12 cellular contexts compared by ENCODE assay signal in the genomic region with DNA sequence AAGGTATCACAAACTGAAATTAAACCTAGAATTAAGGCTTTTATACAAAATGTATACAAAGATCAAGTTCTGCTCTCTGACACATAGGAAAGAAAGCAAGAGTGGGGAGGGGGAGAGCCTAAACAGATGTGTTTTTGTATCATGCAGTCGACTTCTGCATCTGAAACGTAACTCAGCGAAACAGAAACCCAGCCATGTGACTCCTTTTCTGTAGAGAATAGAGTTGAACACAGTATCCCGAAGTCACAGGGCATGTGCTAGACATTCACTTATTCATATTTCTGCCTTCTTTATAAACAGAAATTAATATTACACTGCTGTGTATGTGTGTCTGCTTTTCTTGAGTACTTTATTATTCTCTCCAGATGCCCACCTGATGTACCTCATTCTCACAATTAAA.
A peak's percentile ranks its signal among the peaks of the same experiment; 100 is the strongest.
DNase-seq lines count a peak whose midpoint lies in the region; ATAC-seq lines count a peak whose summit lies in the region.
"Had no signal": no experiment of that assay in that cellular context is flagged by ENCODE, and none has a peak within 500 bp of the region (broad histone marks: within the 10 kb centered on the region; RNA-seq: fewer than 3 reads in every experiment).

No MANE protein-coding gene starts in this region.

- H3K9me3 Mint-ChIP-seq in activated naive CD8-positive, alpha-beta T cell treated with anti-CD3 and anti-CD28 coated beads for 36 hours, result no peaks in the 10 kb centered on the region
- H3K9me3 Mint-ChIP-seq: activated T-helper 1 cell treated with anti-CD3 and anti-CD28 coated beads, Interleukin-12 subunit alpha, Interleukin-12 subunit beta, Interleukin-2, Interleukin-4 antibody, amounts not matched to agents 30 ng/mL and 10 ng/mL and 1 ng/mL, durations not matched to agents 14 hours and 24 hours and 36 hours; T-helper 1 cell treated with Interleukin-12 subunit alpha and Interleukin-12 subunit beta and Interleukin-4 antibody, amounts not matched to agents 30 μg/mL and 1 μg/mL, for 36 hours had no signal

- H3K27me3 ChIP-seq in rectal smooth muscle tissue (ENCODE audit: control insufficient read depth, insufficient read depth, low read length), result no peaks in the 10 kb centered on the region

- H3K4me3 Mint-ChIP-seq in activated naive CD8-positive, alpha-beta T cell treated with anti-CD3 and anti-CD28 coated beads for 36 hours, result no peak overlapping the region
- H3K4me3 Mint-ChIP-seq: activated T-helper 1 cell treated with anti-CD3 and anti-CD28 coated beads, Interleukin-12 subunit alpha, Interleukin-12 subunit beta, Interleukin-2, Interleukin-4 antibody, amounts not matched to agents 30 ng/mL and 10 ng/mL and 1 ng/mL, durations not matched to agents 14 hours and 24 hours and 36 hours; T-helper 1 cell treated with Interleukin-12 subunit alpha and Interleukin-12 subunit beta and Interleukin-4 antibody, amounts not matched to agents 30 μg/mL and 1 μg/mL, for 36 hours had no signal

- no peak overlapping the region for H3K4me3 ChIP-seq in rectal smooth muscle tissue (ENCODE audit: low read length)

- H3K4me1 Mint-ChIP-seq in activated naive CD8-positive, alpha-beta T cell treated with anti-CD3 and anti-CD28 coated beads for 36 hours, result no peaks in the 10 kb centered on the region

- DNase-seq in amniotic epithelial cell (ENCODE audit: low read depth), result peak; percentile 26
- DNase-seq in activated naive CD8-positive, alpha-beta T cell treated with anti-CD3 and anti-CD28 coated beads for 36 hours, result no peak
- no peak for DNase-seq in activated naive CD4-positive, alpha-beta T cell (lab: John Stamatoyannopoulos, UW)
- no peak for DNase-seq in C1 segment of cervical spinal cord (lab: John Stamatoyannopoulos, UW)
- DNase-seq: stimulated activated CD4-positive, alpha-beta T cell treated with anti-CD3 and anti-CD28 coated beads, Interleukin-1b, Interleukin-23, amount 100 ng/mL, for 48 hours had no signal

- no peak overlapping the region for H3K9ac ChIP-seq in rectal smooth muscle tissue (ENCODE audit: low read length)

- H3K27ac Mint-ChIP-seq in activated naive CD8-positive, alpha-beta T cell treated with anti-CD3 and anti-CD28 coated beads for 36 hours, result no peak overlapping the region
- H3K27ac Mint-ChIP-seq: activated T-helper 1 cell treated with anti-CD3 and anti-CD28 coated beads, Interleukin-12 subunit alpha, Interleukin-12 subunit beta, Interleukin-2, Interleukin-4 antibody, amounts not matched to agents 30 ng/mL and 10 ng/mL and 1 ng/mL, durations not matched to agents 14 hours and 24 hours and 36 hours; T-helper 1 cell treated with Interleukin-12 subunit alpha and Interleukin-12 subunit beta and Interleukin-4 antibody, amounts not matched to agents 30 μg/mL and 1 μg/mL, for 36 hours had no signal

- no peaks in the 10 kb centered on the region for H3K36me3 ChIP-seq in rectal smooth muscle tissue (ENCODE audit: control insufficient read depth, insufficient read depth, low read length)

- H3K27ac ChIP-seq in rectal smooth muscle tissue (ENCODE audit: low read depth, low read length), result peak overlapping the region; percentile 21

- H3K4me1 ChIP-seq in rectal smooth muscle tissue (ENCODE audit: control insufficient read depth, insufficient read depth, low read length), result peaks cover 20% of the 10 kb centered on the region

- ATAC-seq in GM18909 (IDR thresholded peaks at IDR 0.05; ENCODE audit: poor library complexity, unreplicated experiment) (peak; percentile 46), HG02610 (IDR thresholded peaks at IDR 0.05; ENCODE audit: unreplicated experiment) (peak; percentile 23), HG03108 (IDR thresholded peaks at IDR 0.05; ENCODE audit: unreplicated experiment) (no peak)
- ATAC-seq: left lobe of liver had no signal

- H3K27me3 Mint-ChIP-seq in activated naive CD8-positive, alpha-beta T cell treated with anti-CD3 and anti-CD28 coated beads for 36 hours, result peaks cover 24% of the 10 kb centered on the region

- no peaks in the 10 kb centered on the region for H3K36me3 Mint-ChIP-seq in activated naive CD8-positive, alpha-beta T cell treated with anti-CD3 and anti-CD28 coated beads for 36 hours
